9 cellular contexts compared by ENCODE assay signal in genomic region chr11:62245271-62245753, GRCh38. TPM values are rescaled to one million over a fixed set of nuclear protein-coding genes. Genes with fewer than 3 reads are reported as not detected.
DNase-seq lines count a peak whose midpoint lies in the region; ATAC-seq, FAIRE-seq and TF ChIP-seq lines count a peak whose summit lies in the region.
"Had no signal": no experiment of that assay in that cellular context is flagged by ENCODE, and none has a peak within 500 bp of the region (broad histone marks: within the 10 kb centered on the region; RNA-seq: fewer than 3 reads in every experiment).

No MANE protein-coding gene starts in this region.

- CTCF ChIA-PET in RWPE1 (lab: Yijun Ruan, JAX): no interaction called here

- H3K27ac ChIP-seq in RWPE1: no peak overlapping the region

- intact Hi-C loops in left ventricle myocardium superior (cut with micrococcal nuclease) (no loop called here), cardiac septum (cut with DNase I) (no loop called here)

- no peak overlapping the region for H3K4me3 ChIP-seq in fibroblast of villous mesenchyme (ENCODE audit: low read depth, low read length)

- peak; percentile 36 for DNase-seq in left ventricle myocardium superior
- no peak for DNase-seq in cardiac septum (ENCODE audit: low spot score)
- peak; percentile 12 for DNase-seq in RWPE1 (ENCODE audit: low spot score)
- DNase-seq in fibroblast of villous mesenchyme (ENCODE audit: low read depth): peak; percentile 41
- DNase-seq in urothelium cell line (ENCODE audit: low spot score): peak; percentile 30
- no peak for DNase-seq in activated effector memory CD4-positive, alpha-beta T cell treated with anti-CD3 and anti-CD28 coated beads, Interleukin-2, amount 50 U/mL, for 16 hours
- DNase-seq in NCI-H2107 treated with DMSO at 0.1 percent for 48 hours (lab: John Stamatoyannopoulos, UW; ENCODE audit: unreplicated experiment): no peak
- DNase-seq: activated CD4-positive, CD25-positive, alpha-beta regulatory T cell treated with anti-CD3 and anti-CD28 coated beads, Interleukin-2, amount 50 U/mL, for 72 hours had no signal

- POLR2A ChIA-PET in RWPE1 (lab: Yijun Ruan, JAX; ENCODE audit: low non-redundant PET): no interaction called here

- TF ChIP-seq CTCF in RWPE1 (conservative IDR thresholded peaks at IDR 0.05; ENCODE audit: low read depth): no peak
- peak; percentile 31 for TF ChIP-seq CTCF in fibroblast of villous mesenchyme (IDR thresholded peaks at IDR 0.05; ENCODE audit: insufficient read depth, low read depth, low read length)

- ATAC-seq in left ventricle myocardium superior: peak; percentile 23
- no peak for ATAC-seq in GM21786 (IDR thresholded peaks at IDR 0.05; ENCODE audit: unreplicated experiment)

- FAIRE-seq in urothelium cell line (lab: Jason Lieb, UNC): no peak

RNA-seq across cellular contexts. Expression of gene SCGB1D2, which starts 3.3 kb away (rescaled TPM):
- total RNA-seq in left ventricle myocardium superior (4.0 TPM), cardiac septum (not detected), fibroblast of villous mesenchyme (not detected in 2 replicates)

RNA-seq across cellular contexts. Expression of gene SCGB2A2, which starts 24.6 kb away (rescaled TPM):
- not detected for total RNA-seq in left ventricle myocardium superior
- total RNA-seq in cardiac septum: not detected
- total RNA-seq in fibroblast of villous mesenchyme: not detected in 2 replicates

RNA-seq across cellular contexts. Expression of gene SCGB2A1, which starts 36.8 kb away (rescaled TPM):
- total RNA-seq in left ventricle myocardium superior (not detected), cardiac septum (not detected), fibroblast of villous mesenchyme (not detected in 2 replicates)

RNA-seq across cellular contexts. Expression of gene SCGB1D4, which starts 53.6 kb away (rescaled TPM):
- total RNA-seq in left ventricle myocardium superior (not detected), cardiac septum (not detected), fibroblast of villous mesenchyme (not detected in 2 replicates)

RNA-seq across cellular contexts. Expression of gene SCGB1D1, which starts 55.3 kb away (rescaled TPM):
- total RNA-seq in left ventricle myocardium superior (not detected), cardiac septum (not detected), fibroblast of villous mesenchyme (not detected in 2 replicates)

Comparison
In these comparisons a context has a peak if more than half of its experiments do, and no peak if none do; other contexts are left out.
1. DNase-seq: peak in left ventricle myocardium superior (single experiment), RWPE1 (single experiment), fibroblast of villous mesenchyme (single experiment) and urothelium cell line (single experiment); none in cardiac septum (single experiment), activated effector memory CD4-positive, alpha-beta T cell treated with anti-CD3 and anti-CD28 coated beads, Interleukin-2, amount 50 U/mL, for 16 hours (single experiment) and NCI-H2107 treated with DMSO at 0.1 percent for 48 hours (single experiment).